1 cellular context compared by ENCODE assay signal in the genomic region with DNA sequence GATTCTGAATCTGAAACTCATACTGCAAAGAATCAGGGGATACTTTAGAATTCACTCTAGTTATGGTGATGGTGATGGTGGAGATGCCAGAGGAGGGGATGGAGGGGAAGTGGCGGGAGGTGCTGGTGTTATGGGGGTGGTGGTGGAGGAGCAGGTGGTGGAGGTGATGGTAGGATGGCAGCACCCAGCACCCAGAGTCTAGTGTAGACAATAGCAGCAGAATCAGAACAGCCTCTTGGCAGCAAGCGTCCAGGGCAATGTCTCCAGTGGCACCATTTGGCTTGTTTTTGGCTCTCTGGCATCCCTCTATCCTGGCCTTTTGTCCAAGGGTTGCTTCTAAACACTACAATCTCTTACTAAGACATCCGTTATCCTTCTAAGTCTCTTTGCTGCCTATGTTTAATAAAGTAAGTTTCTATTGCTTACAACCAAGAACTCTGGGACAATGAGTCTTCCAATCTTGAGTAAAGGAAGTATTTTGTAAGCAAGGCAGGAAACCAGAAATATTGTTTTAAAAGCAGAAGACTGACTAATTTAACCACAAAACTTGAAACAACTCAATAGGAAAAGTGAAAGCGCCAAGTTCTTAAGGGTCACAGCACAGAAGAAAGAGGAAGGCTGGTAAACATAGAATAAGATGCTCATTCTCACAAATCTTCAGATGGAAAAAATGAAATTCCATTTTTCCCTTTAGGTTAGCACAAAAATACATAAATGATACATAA.
A peak's percentile ranks its signal among the peaks of the same experiment; 100 is the strongest.
TF ChIP-seq lines count a peak whose summit lies in the region.

No MANE protein-coding gene starts in this region.

TF ChIP-seq in GM12878, 131 proteins besides CTCF, POLR2A, EP300 and RAD21 (continued from another document):
- TF ChIP-seq, protein P1, sequence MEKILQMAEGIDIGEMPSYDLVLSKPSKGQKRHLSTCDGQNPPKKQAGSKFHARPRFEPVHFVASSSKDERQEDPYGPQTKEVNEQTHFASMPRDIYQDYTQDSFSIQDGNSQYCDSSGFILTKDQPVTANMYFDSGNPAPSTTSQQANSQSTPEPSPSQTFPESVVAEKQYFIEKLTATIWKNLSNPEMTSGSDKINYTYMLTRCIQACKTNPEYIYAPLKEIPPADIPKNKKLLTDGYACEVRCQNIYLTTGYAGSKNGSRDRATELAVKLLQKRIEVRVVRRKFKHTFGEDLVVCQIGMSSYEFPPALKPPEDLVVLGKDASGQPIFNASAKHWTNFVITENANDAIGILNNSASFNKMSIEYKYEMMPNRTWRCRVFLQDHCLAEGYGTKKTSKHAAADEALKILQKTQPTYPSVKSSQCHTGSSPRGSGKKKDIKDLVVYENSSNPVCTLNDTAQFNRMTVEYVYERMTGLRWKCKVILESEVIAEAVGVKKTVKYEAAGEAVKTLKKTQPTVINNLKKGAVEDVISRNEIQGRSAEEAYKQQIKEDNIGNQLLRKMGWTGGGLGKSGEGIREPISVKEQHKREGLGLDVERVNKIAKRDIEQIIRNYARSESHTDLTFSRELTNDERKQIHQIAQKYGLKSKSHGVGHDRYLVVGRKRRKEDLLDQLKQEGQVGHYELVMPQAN (conservative IDR thresholded peaks at IDR 0.05), result no peak
- no peak for TF ChIP-seq SIX5 (IDR thresholded peaks at IDR 0.05; ENCODE audit: low read depth, low read length, severe bottlenecking)
- peak; percentile 84 for TF ChIP-seq RUNX3 (IDR thresholded peaks at IDR 0.05; ENCODE audit: low read length)
- peak; percentile 22; the same call in 1 of the 2 replicates for TF ChIP-seq JUNB (IDR thresholded peaks at IDR 0.05)
- TF ChIP-seq YBX1 (IDR thresholded peaks at IDR 0.05), result no peak
- TF ChIP-seq, protein P2, sequence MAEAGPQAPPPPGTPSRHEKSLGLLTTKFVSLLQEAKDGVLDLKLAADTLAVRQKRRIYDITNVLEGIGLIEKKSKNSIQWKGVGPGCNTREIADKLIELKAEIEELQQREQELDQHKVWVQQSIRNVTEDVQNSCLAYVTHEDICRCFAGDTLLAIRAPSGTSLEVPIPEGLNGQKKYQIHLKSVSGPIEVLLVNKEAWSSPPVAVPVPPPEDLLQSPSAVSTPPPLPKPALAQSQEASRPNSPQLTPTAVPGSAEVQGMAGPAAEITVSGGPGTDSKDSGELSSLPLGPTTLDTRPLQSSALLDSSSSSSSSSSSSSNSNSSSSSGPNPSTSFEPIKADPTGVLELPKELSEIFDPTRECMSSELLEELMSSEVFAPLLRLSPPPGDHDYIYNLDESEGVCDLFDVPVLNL (IDR thresholded peaks at IDR 0.05; ENCODE audit: low read depth, low read length), result no peak
- no peak for TF ChIP-seq ZZZ3 (IDR thresholded peaks at IDR 0.05; ENCODE audit: control insufficient read depth, insufficient read length, low read depth)
- TF ChIP-seq STAT1 (conservative IDR thresholded peaks at IDR 0.05), result no peak
- TF ChIP-seq, protein P3, sequence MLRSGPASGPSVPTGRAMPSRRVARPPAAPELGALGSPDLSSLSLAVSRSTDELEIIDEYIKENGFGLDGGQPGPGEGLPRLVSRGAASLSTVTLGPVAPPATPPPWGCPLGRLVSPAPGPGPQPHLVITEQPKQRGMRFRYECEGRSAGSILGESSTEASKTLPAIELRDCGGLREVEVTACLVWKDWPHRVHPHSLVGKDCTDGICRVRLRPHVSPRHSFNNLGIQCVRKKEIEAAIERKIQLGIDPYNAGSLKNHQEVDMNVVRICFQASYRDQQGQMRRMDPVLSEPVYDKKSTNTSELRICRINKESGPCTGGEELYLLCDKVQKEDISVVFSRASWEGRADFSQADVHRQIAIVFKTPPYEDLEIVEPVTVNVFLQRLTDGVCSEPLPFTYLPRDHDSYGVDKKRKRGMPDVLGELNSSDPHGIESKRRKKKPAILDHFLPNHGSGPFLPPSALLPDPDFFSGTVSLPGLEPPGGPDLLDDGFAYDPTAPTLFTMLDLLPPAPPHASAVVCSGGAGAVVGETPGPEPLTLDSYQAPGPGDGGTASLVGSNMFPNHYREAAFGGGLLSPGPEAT (IDR thresholded peaks at IDR 0.05; ENCODE audit: low read depth), result 0 out of 2 replicates have a peak, but pooled peaks have one; percentile 16
- TF ChIP-seq MTA2 (IDR thresholded peaks at IDR 0.05; ENCODE audit: low read depth), result 0 out of 2 replicates have a peak, but pooled peaks have one; percentile 18
- TF ChIP-seq IKZF2 (IDR thresholded peaks at IDR 0.05), result peak; percentile 57 to 64; a peak in 2 of 4 replicates
- TF ChIP-seq RFX5 (IDR thresholded peaks at IDR 0.05; ENCODE audit: low read depth, low read length), result no peak
- TF ChIP-seq, protein P4, sequence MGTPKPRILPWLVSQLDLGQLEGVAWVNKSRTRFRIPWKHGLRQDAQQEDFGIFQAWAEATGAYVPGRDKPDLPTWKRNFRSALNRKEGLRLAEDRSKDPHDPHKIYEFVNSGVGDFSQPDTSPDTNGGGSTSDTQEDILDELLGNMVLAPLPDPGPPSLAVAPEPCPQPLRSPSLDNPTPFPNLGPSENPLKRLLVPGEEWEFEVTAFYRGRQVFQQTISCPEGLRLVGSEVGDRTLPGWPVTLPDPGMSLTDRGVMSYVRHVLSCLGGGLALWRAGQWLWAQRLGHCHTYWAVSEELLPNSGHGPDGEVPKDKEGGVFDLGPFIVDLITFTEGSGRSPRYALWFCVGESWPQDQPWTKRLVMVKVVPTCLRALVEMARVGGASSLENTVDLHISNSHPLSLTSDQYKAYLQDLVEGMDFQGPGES (IDR thresholded peaks at IDR 0.05), result no peak
- peak; percentile 68; the same call in 1 of the 2 replicates for TF ChIP-seq SPI1 (IDR thresholded peaks at IDR 0.05; ENCODE audit: borderline replicate concordance, insufficient read depth, low read depth, low read length)
- no peak for TF ChIP-seq ZBED1 (IDR thresholded peaks at IDR 0.05; ENCODE audit: borderline replicate concordance)
- no peak for TF ChIP-seq SIN3A (IDR thresholded peaks at IDR 0.05; ENCODE audit: low read depth, low read length)
- TF ChIP-seq SMARCA5 (IDR thresholded peaks at IDR 0.05), result 0 out of 2 replicates have a peak, but pooled peaks have one; percentile 32
- peak; percentile 43; the same call in 1 of the 2 replicates for TF ChIP-seq NR2F1 (conservative IDR thresholded peaks at IDR 0.05)
TF ChIP-seq in GM12878: peak in this region for 8.
